Comparison of ENCODE assay signal across 8 cellular contexts in genomic region chr17:49707246-49707607, GRCh38. TPM values are rescaled to one million over a fixed set of nuclear protein-coding genes. Genes with fewer than 3 reads are reported as not detected.
DNase-seq lines count a peak whose midpoint lies in the region; ATAC-seq, FAIRE-seq and TF ChIP-seq lines count a peak whose summit lies in the region.

No MANE protein-coding gene starts in this region.

- peaks cover 44% of the 10 kb centered on the region for H3K36me3 ChIP-seq in CD8-positive, alpha-beta memory T cell (ENCODE audit: insufficient read depth, low read length)
- H3K36me3 ChIP-seq in K562 (ENCODE audit: control insufficient read depth, insufficient read depth, low read length) (peaks cover 65% of the 10 kb centered on the region; the same call in 2 of the 3 replicates), lower lobe of right lung (peaks cover 57% of the 10 kb centered on the region)

- CTCF ChIA-PET in CD8-positive, alpha-beta memory T cell (lab: Charles Lee) = interaction anchor here (0.7 to 5.6 kb wide), 17 partner anchors 11 to 291 kb away, joined by 3 to 38 read pairs (median 8); partner anchors contain the start of genes FAM117A, KAT7 and SPOP
- CTCF ChIA-PET in K562 (lab: Yijun Ruan, JAX; ENCODE audit: low intra/inter-chr PET ratio) = interaction anchor here (1.0 to 2.6 kb wide), 4 partner anchors 12 to 137 kb away, joined by 4 to 19 read pairs (median 10); no protein-coding TSS in a partner anchor

- no TSS peak for BruUV-seq in K562 (replicated peaks; lab: Mats Ljungman, UMichigan)

- no peaks in the 10 kb centered on the region for H3K9me3 ChIP-seq in CD8-positive, alpha-beta memory T cell (ENCODE audit: low read length)
- H3K9me3 ChIP-seq in K562 (replicated peaks; ENCODE audit: control insufficient read depth, insufficient read depth, low read depth, low read length) (no peaks in the 10 kb centered on the region), lower lobe of right lung (no peaks in the 10 kb centered on the region)

- TF ChIP-seq POLR2A in K562 (conservative IDR thresholded peaks at IDR 0.05) = no peak

- no peak for ATAC-seq in K562
- ATAC-seq in lower lobe of right lung = no peak
- ATAC-seq in HG02623 (IDR thresholded peaks at IDR 0.05; ENCODE audit: unreplicated experiment) = no peak
- no peak for ATAC-seq in GM21390 (IDR thresholded peaks at IDR 0.05; ENCODE audit: unreplicated experiment)

- peak overlapping the region; percentile 96 for H3K27ac ChIP-seq in CD8-positive, alpha-beta memory T cell (ENCODE audit: low read depth, low read length)
- H3K27ac ChIP-seq in K562 (ENCODE audit: extremely low read depth, low read depth, low read length) (peak overlapping the region; percentile 98), lower lobe of right lung (peak overlapping the region; percentile 93)

- in situ Hi-C loops in K562 (cut with MboI) = loop anchor here (5.0 kb wide), 3 partner anchors 80 to 295 kb away; partner anchors contain the start of genes KAT7 and TAC4

- peaks cover 17% of the 10 kb centered on the region for H3K79me2 ChIP-seq in K562 (ENCODE audit: control insufficient read depth, insufficient read depth, low read length)

- peak overlapping the region; percentile 86 for H3K4me3 ChIP-seq in CD8-positive, alpha-beta memory T cell (ENCODE audit: low read length)
- peak overlapping the region; percentile 85 for H3K4me3 ChIP-seq in K562
- peak overlapping the region; percentile 91 for H3K4me3 ChIP-seq in lower lobe of right lung

- TF ChIP-seq CTCF in K562 (IDR thresholded peaks at IDR 0.05 in 2 of 3, conservative IDR thresholded peaks at IDR 0.05 in 1 of 3; ENCODE audit: insufficient read depth in 2 of 3, low read depth in 1 of 3, low read length in 3 of 3) (peak in 1 of 3 experiments; percentile 9; a peak in 1 of 6 replicates), lower lobe of right lung (IDR thresholded peaks at IDR 0.05) (no peak), type B pancreatic cell (conservative IDR thresholded peaks at IDR 0.05) (no peak)

- TF ChIP-seq EP300 in K562 (IDR thresholded peaks at IDR 0.05; ENCODE audit: low read length) = no peak

- FAIRE-seq in K562 (lab: Jason Lieb, UNC) = peak; percentile 19

- H3K9me3 Mint-ChIP-seq in CD8-positive, alpha-beta memory T cell = no peaks in the 10 kb centered on the region
- no peaks in the 10 kb centered on the region for H3K9me3 Mint-ChIP-seq in type B pancreatic cell

- no peaks in the 10 kb centered on the region for H3K9me1 ChIP-seq in K562 (ENCODE audit: control insufficient read depth, insufficient read depth, low read length)

- POLR2A ChIA-PET in CD8-positive, alpha-beta memory T cell (lab: Charles Lee) = interaction anchor here (1.0 to 2.8 kb wide), 5 partner anchors 9 to 81 kb away, joined by 3 to 36 read pairs (median 17); partner anchors contain the start of genes FAM117A and KAT7
- POLR2A ChIA-PET in K562 (lab: Yijun Ruan, JAX) = interaction anchor here (0.5 to 3.5 kb wide), 15 partner anchors 8 to 487 kb away, joined by 3 to 23 read pairs (median 4); partner anchors contain the start of genes FAM117A, SPOP and TAC4

- H2AFZ ChIP-seq in K562 (ENCODE audit: low read depth, low read length) = peak overlapping the region; percentile 94

- WGBS in K562 (ENCODE audit: insufficient coverage, low coverage, missing lambda C conversion rate) = 0% methylated on average over 12 of the region's 12 CpGs

- H3K4me1 Mint-ChIP-seq in CD8-positive, alpha-beta memory T cell = peaks cover 44 to 56% (median 54%) of the 10 kb centered on the region in 3 donors
- H3K4me1 Mint-ChIP-seq in type B pancreatic cell (ENCODE audit: unreplicated experiment) = peaks cover 11% of the 10 kb centered on the region

- no peaks in the 10 kb centered on the region for H4K20me1 ChIP-seq in K562 (replicated peaks; ENCODE audit: control insufficient read depth, insufficient read depth, low read length)

- DNase-seq in CD8-positive, alpha-beta memory T cell = peak; percentile 12 to 54 (median 26)
- peak; percentile 29 for DNase-seq in NCI-H69 (lab: John Stamatoyannopoulos, UW)
- peak in 2 of 4 experiments; percentile 28 to 45 for DNase-seq in K562 (ENCODE audit: extremely low read depth in 1 of 4, low spot score in 3 of 4)
- DNase-seq in lower lobe of right lung = no peak
- no peak for DNase-seq in type B pancreatic cell (ENCODE audit: extremely low spot score, unreplicated experiment)
- DNase-seq in iPS-NIHi11 (ENCODE audit: low spot score) = no peak

- H3K27ac Mint-ChIP-seq in CD8-positive, alpha-beta memory T cell = peak overlapping the region; percentile 88 to 99 (median 98)
- H3K27ac Mint-ChIP-seq in type B pancreatic cell = peak overlapping the region; percentile 99

- peak overlapping the region; percentile 83 to 95 (median 92) for H3K4me3 Mint-ChIP-seq in CD8-positive, alpha-beta memory T cell
- H3K4me3 Mint-ChIP-seq in type B pancreatic cell = peak overlapping the region; percentile 96

- no peaks in the 10 kb centered on the region for H3K27me3 ChIP-seq in CD8-positive, alpha-beta memory T cell (ENCODE audit: insufficient read depth, low read length, poor library complexity, severe bottlenecking)
- H3K27me3 ChIP-seq in K562 (ENCODE audit: control insufficient read depth in 2 of 2, insufficient read depth in 2 of 2, low read length in 2 of 2) = no peaks in the 10 kb centered on the region
- no peaks in the 10 kb centered on the region for H3K27me3 ChIP-seq in lower lobe of right lung (ENCODE audit: low read depth)

- peak overlapping the region; percentile 97 to 99 for H3K9ac ChIP-seq in K562 (ENCODE audit: insufficient read depth in 1 of 2, low read depth in 2 of 2, low read length in 2 of 2)

- H3K4me2 ChIP-seq in K562 (ENCODE audit: insufficient read depth, low read length) = peak overlapping the region; percentile 86

- peaks cover 26% of the 10 kb centered on the region for H3K4me1 ChIP-seq in CD8-positive, alpha-beta memory T cell (ENCODE audit: insufficient read depth, low read length)
- peaks cover 6 to 18% of the 10 kb centered on the region in 2 experiments; a peak in 4 of 5 replicates for H3K4me1 ChIP-seq in K562 (replicated peaks in 1 of 2; ENCODE audit: control insufficient read depth in 2 of 2, insufficient read depth in 2 of 2, low read length in 2 of 2)
- H3K4me1 ChIP-seq in lower lobe of right lung = peaks cover 22% of the 10 kb centered on the region

- peaks cover 0 to 2% of the 10 kb centered on the region in 2 donors for H3K27me3 Mint-ChIP-seq in CD8-positive, alpha-beta memory T cell
- no peaks in the 10 kb centered on the region for H3K27me3 Mint-ChIP-seq in type B pancreatic cell

- H3K36me3 Mint-ChIP-seq in CD8-positive, alpha-beta memory T cell = peaks cover 4 to 85% (median 16%) of the 10 kb centered on the region in 3 donors
- peaks cover 7% of the 10 kb centered on the region for H3K36me3 Mint-ChIP-seq in type B pancreatic cell

- intact Hi-C loops in K562 (cut with micrococcal nuclease) = loop anchor here (5.0 kb wide), 1 partner anchor 145 kb away; no protein-coding TSS in a partner anchor
- intact Hi-C loops in lower lobe of right lung (cut with DNase I) = no loop called here

- TF ChIP-seq RAD21 in K562 (CRISPR knock-in tag; conservative IDR thresholded peaks at IDR 0.05 in 1 of 2, IDR thresholded peaks at IDR 0.05 in 1 of 2) = no peak

RNA-seq across cellular contexts. Expression of gene SLC35B1, which starts 0.5 kb away (rescaled TPM):
- total RNA-seq in CD8-positive, alpha-beta memory T cell = 10 to 100 TPM; 82.8 to 88.9 TPM
- 34.6 TPM for polyA plus RNA-seq in CD8-positive, alpha-beta memory T cell
- total RNA-seq in K562 (2011; cell fraction: chromatin; rRNA removed; ENCODE audit: low replicate concordance) = 115 and 192 TPM in 2 replicates
- total RNA-seq in K562 (2011; cell fraction: nucleolus; rRNA removed) = 145 and 163 TPM in 2 replicates
- 170 and 177 TPM in 2 replicates for total RNA-seq in K562 (2011; cell fraction: nucleoplasm; rRNA removed)
- total RNA-seq in K562 (2014; rRNA removed) (51.4 and 58.8 TPM in 2 replicates), K562 (2014; rRNA removed; fragmentation: Illumina TruSeq; extraction: Trizol) (76.4 and 77.1 TPM in 2 replicates), K562 (2015; rRNA removed; fragmentation: Illumina TruSeq; extraction: Trizol) (64.1 and 74.2 TPM in 2 replicates), K562 (2021) (66.2 and 66.3 TPM in 2 replicates), lower lobe of right lung (38.9 TPM), type B pancreatic cell (ENCODE audit: low replicate concordance) (65.2 and 71.7 TPM in 2 replicates)
- polyA plus RNA-seq in K562 (2011; rRNA removed) (87.9 and 103 TPM in 2 replicates), K562 (2014; fragmentation: Illumina TruSeq; extraction: Trizol) (70.7 and 71.3 TPM in 2 replicates), K562 (2014; fragmentation: Nextera tagmentation; extraction: Ambion mirVana) (10 to 100 TPM; 62.0 to 64.4 TPM), K562 (2014; rRNA removed) (53.4 and 54.3 TPM in 2 replicates)
- 75.0 and 110 TPM in 2 replicates for polyA plus RNA-seq in K562 (2011; cell fraction: cytosol; rRNA removed)
- 141 and 182 TPM in 2 replicates for polyA plus RNA-seq in K562 (2011; cell fraction: nucleus; rRNA removed)
- 67.9 and 71.4 TPM in 2 replicates for polyA plus RNA-seq in K562 (2012)
- polyA minus RNA-seq in K562 (2011; rRNA and poly(A)+ RNA removed) = 58.8 and 75.1 TPM in 2 replicates
- polyA minus RNA-seq in K562 (2011; cell fraction: cytosol; rRNA and poly(A)+ RNA removed) = 43.5 and 45.8 TPM in 2 replicates
- 41.2 and 65.6 TPM in 2 replicates for polyA minus RNA-seq in K562 (2011; cell fraction: nucleus; rRNA and poly(A)+ RNA removed)

RNA-seq across cellular contexts. Expression of gene SPOP, which starts 29.3 kb away (rescaled TPM):
- total RNA-seq in CD8-positive, alpha-beta memory T cell = 10 to 100 TPM; 74.8 to 75.1 TPM
- polyA plus RNA-seq in CD8-positive, alpha-beta memory T cell = 101 TPM
- 52.8 and 102 TPM in 2 replicates for total RNA-seq in K562 (2011; cell fraction: chromatin; rRNA removed; ENCODE audit: low replicate concordance)
- total RNA-seq in K562 (2011; cell fraction: nucleolus; rRNA removed) = 29.2 and 35.5 TPM in 2 replicates
- total RNA-seq in K562 (2011; cell fraction: nucleoplasm; rRNA removed) = 46.6 and 74.1 TPM in 2 replicates
- total RNA-seq in K562 (2014; rRNA removed) (34.2 and 46.7 TPM in 2 replicates), K562 (2014; rRNA removed; fragmentation: Illumina TruSeq; extraction: Trizol) (38.5 and 43.0 TPM in 2 replicates), K562 (2015; rRNA removed; fragmentation: Illumina TruSeq; extraction: Trizol) (39.7 and 40.6 TPM in 2 replicates), K562 (2021) (52.6 and 52.7 TPM in 2 replicates), lower lobe of right lung (81.8 TPM), type B pancreatic cell (ENCODE audit: low replicate concordance) (50.5 and 67.7 TPM in 2 replicates)
- polyA plus RNA-seq in K562 (2011; rRNA removed) (63.3 and 68.0 TPM in 2 replicates), K562 (2014; fragmentation: Illumina TruSeq; extraction: Trizol) (49.7 and 54.7 TPM in 2 replicates), K562 (2014; fragmentation: Nextera tagmentation; extraction: Ambion mirVana) (10 to 100 TPM; 39.6 to 65.9 TPM), K562 (2014; rRNA removed) (34.4 and 36.1 TPM in 2 replicates)
- polyA plus RNA-seq in K562 (2011; cell fraction: cytosol; rRNA removed) = 44.2 and 55.4 TPM in 2 replicates
- polyA plus RNA-seq in K562 (2011; cell fraction: nucleus; rRNA removed) = 38.3 and 55.5 TPM in 2 replicates
- 39.4 and 42.1 TPM in 2 replicates for polyA plus RNA-seq in K562 (2012)
- polyA minus RNA-seq in K562 (2011; rRNA and poly(A)+ RNA removed) = 60.1 and 66.0 TPM in 2 replicates
- 39.5 and 53.6 TPM in 2 replicates for polyA minus RNA-seq in K562 (2011; cell fraction: cytosol; rRNA and poly(A)+ RNA removed)
- 22.8 and 34.5 TPM in 2 replicates for polyA minus RNA-seq in K562 (2011; cell fraction: nucleus; rRNA and poly(A)+ RNA removed)

RNA-seq across cellular contexts. Expression of gene FAM117A, which starts 56.7 kb away (rescaled TPM):
- 10 to 100 TPM; 21.8 to 24.8 TPM for total RNA-seq in CD8-positive, alpha-beta memory T cell
- polyA plus RNA-seq in CD8-positive, alpha-beta memory T cell = 85.0 TPM
- total RNA-seq in K562 (2011; cell fraction: chromatin; rRNA removed; ENCODE audit: low replicate concordance) = 36.1 and 63.6 TPM in 2 replicates
- 46.1 and 47.4 TPM in 2 replicates for total RNA-seq in K562 (2011; cell fraction: nucleolus; rRNA removed)
- total RNA-seq in K562 (2011; cell fraction: nucleoplasm; rRNA removed) = 43.6 and 73.7 TPM in 2 replicates
- total RNA-seq in K562 (2014; rRNA removed) = 36.6 and 53.7 TPM in 2 replicates
- total RNA-seq in K562 (2014; rRNA removed; fragmentation: Illumina TruSeq; extraction: Trizol) = 17.2 and 17.4 TPM in 2 replicates
- 29.9 and 31.6 TPM in 2 replicates for total RNA-seq in K562 (2015; rRNA removed; fragmentation: Illumina TruSeq; extraction: Trizol)
- total RNA-seq in K562 (2021) = 57.1 and 60.6 TPM in 2 replicates
- 40.4 and 70.5 TPM in 2 replicates for polyA plus RNA-seq in K562 (2011; rRNA removed)
- 42.0 and 64.7 TPM in 2 replicates for polyA plus RNA-seq in K562 (2011; cell fraction: cytosol; rRNA removed)
- 39.9 and 55.6 TPM in 2 replicates for polyA plus RNA-seq in K562 (2011; cell fraction: nucleus; rRNA removed)
- 40.1 and 94.9 TPM in 2 replicates for polyA plus RNA-seq in K562 (2012)
- polyA plus RNA-seq in K562 (2014; fragmentation: Illumina TruSeq; extraction: Trizol) = 78.9 and 79.7 TPM in 2 replicates
- 1 to 10 TPM; 3.1 to 4.7 TPM for polyA plus RNA-seq in K562 (2014; fragmentation: Nextera tagmentation; extraction: Ambion mirVana)
- 62.9 and 65.9 TPM in 2 replicates for polyA plus RNA-seq in K562 (2014; rRNA removed)
- polyA minus RNA-seq in K562 (2011; rRNA and poly(A)+ RNA removed) = 19.7 and 22.8 TPM in 2 replicates
- polyA minus RNA-seq in K562 (2011; cell fraction: cytosol; rRNA and poly(A)+ RNA removed) = 29.9 and 30.1 TPM in 2 replicates
- polyA minus RNA-seq in K562 (2011; cell fraction: nucleus; rRNA and poly(A)+ RNA removed) = 22.2 and 22.9 TPM in 2 replicates
- total RNA-seq in lower lobe of right lung = 16.4 TPM
- 8.4 and 13.0 TPM in 2 replicates for total RNA-seq in type B pancreatic cell (ENCODE audit: low replicate concordance)

Comparison
In these comparisons a context has a peak if more than half of its experiments do, and no peak if none do; other contexts are left out.
1. DNase-seq: peak in CD8-positive, alpha-beta memory T cell (5 of 5) and NCI-H69 (single experiment); none in lower lobe of right lung (single experiment), type B pancreatic cell (single experiment) and iPS-NIHi11 (single experiment).
2. Peak in every context shown above with its lines, with median percentiles within 50 percentile points of each other: H3K27ac ChIP-seq and H3K4me3 ChIP-seq.